17 cellular contexts compared by ENCODE assay signal in the genomic region with DNA sequence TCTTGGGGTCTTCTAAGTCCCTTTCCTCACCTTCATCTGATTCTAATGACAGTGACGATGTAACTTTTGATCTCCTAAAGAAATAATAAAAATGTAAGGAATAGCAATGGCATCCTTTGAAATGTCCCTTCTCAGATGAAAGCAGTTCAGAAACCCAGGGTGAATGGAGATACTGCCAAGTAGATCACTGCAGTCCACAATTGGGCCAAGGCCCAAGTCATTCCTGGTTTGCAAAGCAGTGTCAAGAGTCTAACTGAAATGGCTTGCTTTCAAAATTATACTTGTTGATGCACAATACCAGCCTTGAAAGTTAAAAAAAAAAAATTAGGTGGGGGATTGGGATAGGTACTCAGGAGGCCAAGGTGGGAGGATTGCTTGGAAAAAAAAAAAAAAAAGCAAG.
"Had no signal": no experiment of that assay in that cellular context is flagged by ENCODE, and none has a peak within 500 bp of the region (broad histone marks: within the 10 kb centered on the region; RNA-seq: fewer than 3 reads in every experiment).

No MANE protein-coding gene starts in this region.

- H3K9me3 ChIP-seq: upper lobe of right lung had no signal

- H3K27me3 Mint-ChIP-seq: activated naive CD8-positive, alpha-beta T cell treated with anti-CD3 and anti-CD28 coated beads for 36 hours; naive B cell; stimulated activated naive B cell treated with anti-CD40 and anti-IgM and Interleukin-4, amounts not matched to agents 10 μg/mL and 1 μg/mL and 100 μg/mL, for 72 hours; T-cell had no signal

- ATAC-seq: left cardiac atrium; right cardiac atrium; stimulated activated naive B cell treated with anti-CD40 and anti-IgM and Interleukin-4, amounts not matched to agents 10 μg/mL and 1 μg/mL and 100 μg/mL, for 72 hours; T-cell; upper lobe of right lung had no signal

- H3K27me3 ChIP-seq: upper lobe of right lung had no signal

- H3K27ac ChIP-seq: SK-N-MC, upper lobe of right lung, VCaP had no signal

- FAIRE-seq: colon had no signal

- H3K4me1 Mint-ChIP-seq: immature natural killer cell had no signal

- DNase-seq: activated CD4-positive, alpha-beta T cell treated with anti-CD3 and anti-CD28 coated beads for 4 hours; activated effector memory CD4-positive, alpha-beta T cell treated with anti-CD3 and anti-CD28 coated beads, Interleukin-2, amount 50 U/mL, for 16 hours; activated naive CD8-positive, alpha-beta T cell treated with anti-CD3 and anti-CD28 coated beads for 36 hours; aorta; glutamatergic neuron; immature natural killer cell; left cardiac atrium; naive B cell; stimulated activated naive B cell treated with anti-CD40 and anti-IgM and Interleukin-4, amounts not matched to agents 10 μg/mL and 1 μg/mL and 100 μg/mL, for 72 hours; T-cell; T1000; upper lobe of right lung had no signal

- H3K9me3 Mint-ChIP-seq: activated naive CD8-positive, alpha-beta T cell treated with anti-CD3 and anti-CD28 coated beads for 36 hours; immature natural killer cell; naive B cell; stimulated activated naive B cell treated with anti-CD40 and anti-IgM and Interleukin-4, amounts not matched to agents 10 μg/mL and 1 μg/mL and 100 μg/mL, for 72 hours; T-cell had no signal

- H3K27ac Mint-ChIP-seq: stimulated activated naive B cell treated with anti-CD40 and anti-IgM and Interleukin-4, amounts not matched to agents 10 μg/mL and 1 μg/mL and 100 μg/mL, for 72 hours; T-cell had no signal

- H3K4me3 Mint-ChIP-seq: activated naive CD8-positive, alpha-beta T cell treated with anti-CD3 and anti-CD28 coated beads for 36 hours; immature natural killer cell; naive B cell; stimulated activated naive B cell treated with anti-CD40 and anti-IgM and Interleukin-4, amounts not matched to agents 10 μg/mL and 1 μg/mL and 100 μg/mL, for 72 hours; T-cell had no signal

- H3K4me3 ChIP-seq: lung, SK-N-MC, upper lobe of right lung had no signal
